Comparison of ENCODE assay signal across 1 cellular context in the genomic region with DNA sequence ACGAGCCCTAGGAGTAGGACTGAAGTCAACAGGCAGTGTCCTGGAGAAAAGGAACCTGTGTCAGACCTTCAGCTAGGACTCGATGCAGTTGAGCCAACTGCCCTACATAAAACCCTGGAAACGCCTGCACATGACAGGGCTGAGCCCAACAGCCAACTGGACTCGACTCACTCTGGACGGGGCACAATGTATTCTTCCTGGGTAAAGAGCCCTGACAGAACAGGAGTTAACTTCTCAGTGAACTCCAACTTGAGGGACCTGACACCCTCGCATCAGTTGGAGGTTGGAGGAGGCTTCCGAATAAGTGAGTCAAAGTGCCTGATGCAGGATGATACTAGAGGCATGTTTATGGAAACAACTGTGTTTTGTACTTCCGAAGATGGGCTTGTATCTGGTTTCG.
TF ChIP-seq lines count a peak whose summit lies in the region.

No MANE protein-coding gene starts in this region.

TF ChIP-seq in HepG2, 621 proteins besides CTCF, POLR2A, EP300 and RAD21:
- TF ChIP-seq SOX6 (IDR thresholded peaks at IDR 0.05) (no peak), SOX6 (CRISPR knock-in tag; IDR thresholded peaks at IDR 0.05) (no peak), RBM22 (optimal IDR thresholded peaks at IDR 0.05; ENCODE audit: low read length) (peak; percentile 79), POLR2G (IDR thresholded peaks at IDR 0.05; ENCODE audit: low read depth, low read length) (peak; percentile 29; the same call in 1 of the 2 replicates)
